In genomic region chr1:44074415-44074814, GRCh38 we compare ENCODE assay signal across 30 cellular contexts. TPM values are rescaled to one million over a fixed set of nuclear protein-coding genes. Genes with fewer than 3 reads are reported as not detected.
"Had no signal": no experiment of that assay in that cellular context is flagged by ENCODE, and none has a peak within 500 bp of the region (broad histone marks: within the 10 kb centered on the region; RNA-seq: fewer than 3 reads in every experiment).

No MANE protein-coding gene starts in this region.

- H3K27ac ChIP-seq: right lobe of liver had no signal

- H3K36me3 Mint-ChIP-seq: activated naive CD8-positive, alpha-beta T cell treated with anti-CD3 and anti-CD28 coated beads, Interleukin-2, amount 10 ng/mL, durations not matched to agents 7 days and 5 days; brain; stimulated activated memory B cell treated with anti-CD40 and anti-IgM and Interleukin-4, amounts not matched to agents 10 μg/mL and 1 μg/mL and 100 μg/mL, for 72 hours; WTC11 had no signal

- H3K36me3 ChIP-seq: right lobe of liver had no signal

- DNase-seq: activated CD4-positive, alpha-beta T cell treated with anti-CD3 and anti-CD28 coated beads for 36 hours; activated CD4-positive, alpha-beta T cell treated with anti-CD3 and anti-CD28 coated beads, Interleukin-2, amount 50 U/mL, for 48 hours; activated CD8-positive, alpha-beta memory T cell treated with anti-CD3 and anti-CD28 coated beads, Interleukin-2, amount 50 U/mL, for 48 hours; activated naive CD4-positive, alpha-beta T cell treated with Interleukin-2 at 50 U/mL for 16 hours; activated naive CD8-positive, alpha-beta T cell treated with anti-CD3 and anti-CD28 coated beads, Interleukin-2, amount 10 ng/mL, durations not matched to agents 7 days and 5 days; activated T-cell treated with anti-CD3 and anti-CD28 coated beads, Interleukin-2, amount 50 U/mL, for 4 hours; amygdala; effector CD4-positive, alpha-beta T cell; head of caudate nucleus; right lobe of liver; small intestine; stimulated activated CD4-positive, alpha-beta T cell treated with anti-CD3 and anti-CD28 coated beads, Interleukin-15, amount 100 ng/mL, for 24 hours; T1000 had no signal

- H3K27ac Mint-ChIP-seq: activated CD4-positive, alpha-beta T cell treated with anti-CD3 and anti-CD28 coated beads for 36 hours; activated naive CD8-positive, alpha-beta T cell treated with anti-CD3 and anti-CD28 coated beads, Interleukin-2, amount 10 ng/mL, durations not matched to agents 7 days and 5 days; activated T-helper 2 cell treated with anti-CD3 and anti-CD28 coated beads, Interferon-gamma antibody, Interleukin-2, Interleukin-4, amounts not matched to agents 10 μg/mL and 5 μg/mL and 100 μg/mL, durations not matched to agents 14 hours and 24 hours and 36 hours; brain; dendritic cell treated with granulocyte-macrophage colony-stimulating factor and Interleukin-4, amounts not matched to agents 40 ng/mL and 50 ng/mL, for 4 days; stimulated activated memory B cell treated with anti-CD40 and anti-IgM and Interleukin-4, amounts not matched to agents 10 μg/mL and 1 μg/mL and 100 μg/mL, for 72 hours; T-helper 1 cell treated with Interleukin-12 subunit alpha and Interleukin-12 subunit beta and Interleukin-4 antibody, amounts not matched to agents 30 μg/mL and 1 μg/mL, for 36 hours; WTC11 had no signal

- H3K4me3 Mint-ChIP-seq: activated CD4-positive, alpha-beta T cell treated with anti-CD3 and anti-CD28 coated beads for 36 hours; activated naive CD8-positive, alpha-beta T cell treated with anti-CD3 and anti-CD28 coated beads, Interleukin-2, amount 10 ng/mL, durations not matched to agents 7 days and 5 days; activated T-cell treated with anti-CD3 and anti-CD28 coated beads, Interleukin-2, amount 50 U/mL, for 4 hours; brain; dendritic cell treated with granulocyte-macrophage colony-stimulating factor and Interleukin-4, amounts not matched to agents 40 ng/mL and 50 ng/mL, for 4 days; nephron; stimulated activated memory B cell treated with anti-CD40 and anti-IgM and Interleukin-4, amounts not matched to agents 10 μg/mL and 1 μg/mL and 100 μg/mL, for 72 hours; T-helper 1 cell treated with Interleukin-12 subunit alpha and Interleukin-12 subunit beta and Interleukin-4 antibody, amounts not matched to agents 30 μg/mL and 1 μg/mL, for 36 hours; WTC11 had no signal

- H3K4me3 ChIP-seq: right lobe of liver had no signal

- H3K27me3 Mint-ChIP-seq: stimulated activated memory B cell treated with anti-CD40 and anti-IgM and Interleukin-4, amounts not matched to agents 10 μg/mL and 1 μg/mL and 100 μg/mL, for 72 hours had no signal

- H3K4me1 Mint-ChIP-seq: activated CD4-positive, alpha-beta T cell treated with anti-CD3 and anti-CD28 coated beads for 36 hours had no signal

- H3K9me3 Mint-ChIP-seq: activated naive CD8-positive, alpha-beta T cell treated with anti-CD3 and anti-CD28 coated beads, Interleukin-2, amount 10 ng/mL, durations not matched to agents 7 days and 5 days; activated T-cell treated with anti-CD3 and anti-CD28 coated beads, Interleukin-2, amount 50 U/mL, for 4 hours; activated T-helper 2 cell treated with anti-CD3 and anti-CD28 coated beads, Interferon-gamma antibody, Interleukin-2, Interleukin-4, amounts not matched to agents 10 μg/mL and 5 μg/mL and 100 μg/mL, durations not matched to agents 14 hours and 24 hours and 36 hours; brain; dendritic cell treated with granulocyte-macrophage colony-stimulating factor and Interleukin-4, amounts not matched to agents 40 ng/mL and 50 ng/mL, for 4 days; nephron; stimulated activated memory B cell treated with anti-CD40 and anti-IgM and Interleukin-4, amounts not matched to agents 10 μg/mL and 1 μg/mL and 100 μg/mL, for 72 hours; T-helper 1 cell treated with Interleukin-12 subunit alpha and Interleukin-12 subunit beta and Interleukin-4 antibody, amounts not matched to agents 30 μg/mL and 1 μg/mL, for 36 hours; WTC11 had no signal

- ATAC-seq: activated CD4-positive, alpha-beta T cell treated with anti-CD3 and anti-CD28 coated beads for 36 hours; activated T-cell treated with anti-CD3 and anti-CD28 coated beads, Interleukin-2, amount 50 U/mL, for 4 hours; right lobe of liver; stimulated activated memory B cell treated with anti-CD40 and anti-IgM and Interleukin-4, amounts not matched to agents 10 μg/mL and 1 μg/mL and 100 μg/mL, for 72 hours; WTC11 had no signal

- FAIRE-seq: endometrium, frontal cortex, islet of Langerhans, small intestine had no signal

- H3K9me3 ChIP-seq: right lobe of liver had no signal

- H3K27me3 ChIP-seq: right lobe of liver had no signal

RNA-seq across cellular contexts. Expression of gene SLC6A9, which starts 43.2 kb away (rescaled TPM):
- total RNA-seq: mononuclear cell had no signal

RNA-seq across cellular contexts. Expression of gene KLF17, which starts 44.2 kb away (rescaled TPM):
- total RNA-seq: activated CD4-positive, alpha-beta T cell treated with anti-CD3 and anti-CD28 coated beads for 36 hours; activated CD8-positive, alpha-beta memory T cell treated with anti-CD3 and anti-CD28 coated beads for 36 hours; activated naive CD8-positive, alpha-beta T cell treated with anti-CD3 and anti-CD28 coated beads, Interleukin-2, amount 10 ng/mL, durations not matched to agents 7 days and 5 days; activated T-cell treated with anti-CD3 and anti-CD28 coated beads, Interleukin-2, amount 50 U/mL, for 4 hours; activated T-helper 2 cell treated with anti-CD3 and anti-CD28 coated beads, Interferon-gamma antibody, Interleukin-2, Interleukin-4, amounts not matched to agents 10 μg/mL and 5 μg/mL and 100 μg/mL, durations not matched to agents 14 hours and 24 hours and 36 hours; cardiac septum; epithelial cell of proximal tubule; liver; mononuclear cell; myocyte; right lobe of liver; ureter; WTC11 had no signal
- polyA plus RNA-seq: liver had no signal
